ENCODE assay signal across 28 cellular contexts in the genomic region with DNA sequence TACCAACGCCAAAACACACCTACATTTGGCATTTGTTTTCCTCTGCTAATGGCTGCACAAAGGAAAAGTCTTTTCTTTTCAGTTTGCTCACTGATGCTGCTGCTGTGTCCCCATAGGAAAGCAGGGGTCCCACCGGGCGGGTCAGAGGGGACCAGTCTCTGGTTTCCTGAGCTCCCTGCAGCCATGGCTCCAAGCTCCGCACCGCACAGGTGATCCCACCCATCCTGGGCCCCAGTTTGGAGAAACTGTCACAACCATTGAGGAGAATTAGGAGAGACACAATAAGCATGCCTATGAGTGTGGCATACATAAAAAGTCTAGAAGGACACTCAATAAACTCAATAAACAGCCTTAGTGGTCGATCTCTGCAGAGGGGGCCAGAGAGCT. TPM values are rescaled to one million over a fixed set of nuclear protein-coding genes. Genes with fewer than 3 reads are reported as not detected.
DNase-seq lines count a peak whose midpoint lies in the region; ATAC-seq, FAIRE-seq and TF ChIP-seq lines count a peak whose summit lies in the region.
"Had no signal": no experiment of that assay in that cellular context is flagged by ENCODE, and none has a peak within 500 bp of the region (broad histone marks: within the 10 kb centered on the region; RNA-seq: fewer than 3 reads in every experiment).

No MANE protein-coding gene starts in this region.

- H3K4me1 ChIP-seq in RWPE2 (ENCODE audit: insufficient read depth, poor library complexity, severe bottlenecking) (no peaks in the 10 kb centered on the region), kidney (ENCODE audit: control insufficient read depth in 1 of 2, insufficient read depth in 1 of 2, low read depth in 1 of 2, low read length in 2 of 2) (no peaks in the 10 kb centered on the region)

- ATAC-seq in RWPE2 (ENCODE audit: low read depth) = no peak
- no peak for ATAC-seq in naive thymus-derived CD8-positive, alpha-beta T cell
- ATAC-seq: GM12878, Panc1 had no signal

- no peak overlapping the region for H3K4me3 Mint-ChIP-seq in activated naive CD4-positive, alpha-beta T cell treated with anti-CD3 and anti-CD28 coated beads, Interleukin-2, amount 50 U/mL, for 24 hours
- no peak overlapping the region for H3K4me3 Mint-ChIP-seq in naive thymus-derived CD8-positive, alpha-beta T cell
- H3K4me3 Mint-ChIP-seq: CD4-positive, CD25-positive, alpha-beta regulatory T cell had no signal

- no peaks in the 10 kb centered on the region for H3K27me3 Mint-ChIP-seq in activated naive CD4-positive, alpha-beta T cell treated with anti-CD3 and anti-CD28 coated beads, Interleukin-2, amount 50 U/mL, for 24 hours
- no peaks in the 10 kb centered on the region for H3K27me3 Mint-ChIP-seq in naive thymus-derived CD8-positive, alpha-beta T cell
- H3K27me3 Mint-ChIP-seq: CD4-positive, CD25-positive, alpha-beta regulatory T cell had no signal

- no peaks in the 10 kb centered on the region for H3K9me3 Mint-ChIP-seq in activated naive CD4-positive, alpha-beta T cell treated with anti-CD3 and anti-CD28 coated beads, Interleukin-2, amount 50 U/mL, for 24 hours
- peaks cover 0 to 3% (median 0%) of the 10 kb centered on the region in 9 donors for H3K9me3 Mint-ChIP-seq in naive thymus-derived CD8-positive, alpha-beta T cell

- POLR2A ChIA-PET in naive thymus-derived CD8-positive, alpha-beta T cell (lab: Charles Lee) = interaction anchor here (3.6 kb wide), 1 partner anchor 20 kb away, joined by 16 read pairs; the partner anchor contains the start of gene MED10

- no peak for FAIRE-seq in kidney (lab: Jason Lieb, UNC)
- FAIRE-seq: A204.1, GM12878 had no signal

- H3K27ac Mint-ChIP-seq in activated naive CD4-positive, alpha-beta T cell treated with anti-CD3 and anti-CD28 coated beads, Interleukin-2, amount 50 U/mL, for 24 hours = peak overlapping the region; percentile 23
- peak overlapping the region in 6 of 10 donors; percentile 27 to 77 (median 72) for H3K27ac Mint-ChIP-seq in naive thymus-derived CD8-positive, alpha-beta T cell
- H3K27ac Mint-ChIP-seq: CD4-positive, CD25-positive, alpha-beta regulatory T cell had no signal

- no peak overlapping the region for H3K9ac ChIP-seq in kidney (ENCODE audit: low read length in 2 of 2)
- H3K9ac ChIP-seq: BLaER1, GM23248 had no signal

- H3K36me3 Mint-ChIP-seq in activated naive CD4-positive, alpha-beta T cell treated with anti-CD3 and anti-CD28 coated beads, Interleukin-2, amount 50 U/mL, for 24 hours = peaks cover 5% of the 10 kb centered on the region
- peaks cover 0 to 8% (median 7%) of the 10 kb centered on the region in 3 donors for H3K36me3 Mint-ChIP-seq in naive thymus-derived CD8-positive, alpha-beta T cell

- no peak for DNase-seq in activated naive CD4-positive, alpha-beta T cell (lab: John Stamatoyannopoulos, UW)
- DNase-seq in RWPE2 (ENCODE audit: low spot score) (peak; percentile 54), kidney (no peak), T-helper 9 cell (no peak), retina (no peak)
- DNase-seq in naive thymus-derived CD8-positive, alpha-beta T cell = no peak
- DNase-seq: CD4-positive, CD25-positive, alpha-beta regulatory T cell; COR-L47; DMS79; EL; GDM1; GM23248; H7; Karpas-422; NCI-H1092; NCI-H1417 treated with DMSO at 0.1 percent for 48 hours; NCI-H1694 treated with DMSO at 0.1 percent for 48 hours; NCI-H2081; NCI-H226; NCI-H510A; NCI-H69; SHP77 treated with DMSO at 0.1 percent for 48 hours had no signal

- H3K27ac ChIP-seq in RWPE2 (ENCODE audit: poor library complexity, severe bottlenecking) = no peak overlapping the region
- no peak overlapping the region for H3K27ac ChIP-seq in kidney (ENCODE audit: low read depth in 2 of 2, low read length in 2 of 2)
- H3K27ac ChIP-seq: GM23248, RWPE1 had no signal

- intact Hi-C loops in kidney (cut with DNase I) = no loop called here

- H3K4me3 ChIP-seq in RWPE2 (ENCODE audit: severe bottlenecking) (no peak overlapping the region), kidney (ENCODE audit: low read length in 2 of 2) (no peak overlapping the region)
- H3K4me3 ChIP-seq: BLaER1, GM12878, GM23248 had no signal

- no peak for TF ChIP-seq CTCF in RWPE2 (IDR thresholded peaks at IDR 0.05; ENCODE audit: poor library complexity, severe bottlenecking)
- no peak for TF ChIP-seq CTCF in kidney (IDR thresholded peaks at IDR 0.05; ENCODE audit: borderline replicate concordance, extremely low read depth, insufficient read depth)

- H3K36me3 ChIP-seq in RWPE2 (ENCODE audit: low read depth) (no peaks in the 10 kb centered on the region), kidney (ENCODE audit: control insufficient read depth in 1 of 2, insufficient read depth in 2 of 2, low read length in 2 of 2) (peaks cover 2 to 4% of the 10 kb centered on the region in 2 donors)

- H3K27me3 ChIP-seq in RWPE2 (ENCODE audit: insufficient read depth, poor library complexity, severe bottlenecking) = no peaks in the 10 kb centered on the region
- H3K27me3 ChIP-seq: BLaER1 had no signal

- peaks cover 24% of the 10 kb centered on the region for H3K4me1 Mint-ChIP-seq in activated naive CD4-positive, alpha-beta T cell treated with anti-CD3 and anti-CD28 coated beads, Interleukin-2, amount 50 U/mL, for 24 hours
- H3K4me1 Mint-ChIP-seq in naive thymus-derived CD8-positive, alpha-beta T cell = peaks cover 8 to 28% (median 18%) of the 10 kb centered on the region in 4 donors

- H3K9me3 ChIP-seq in RWPE2 (ENCODE audit: severe bottlenecking) (no peaks in the 10 kb centered on the region), kidney (ENCODE audit: control insufficient read depth in 1 of 2, low read length in 2 of 2) (no peaks in the 10 kb centered on the region)
- H3K9me3 ChIP-seq: BLaER1 had no signal

RNA-seq across cellular contexts. Expression of gene MED10, which starts 19.9 kb away (rescaled TPM):
- 10 to 100 TPM; 70.0 to 77.2 TPM for total RNA-seq in naive thymus-derived CD8-positive, alpha-beta T cell
- polyA plus RNA-seq in naive thymus-derived CD8-positive, alpha-beta T cell = 100 to 1,000 TPM; 101 to 108 (median 105) TPM
- total RNA-seq in kidney = 32.3 TPM
- polyA plus RNA-seq in kidney (ENCODE audit: insufficient read depth, low read depth, low replicate concordance) = 25.9 TPM
